In the genomic region with DNA sequence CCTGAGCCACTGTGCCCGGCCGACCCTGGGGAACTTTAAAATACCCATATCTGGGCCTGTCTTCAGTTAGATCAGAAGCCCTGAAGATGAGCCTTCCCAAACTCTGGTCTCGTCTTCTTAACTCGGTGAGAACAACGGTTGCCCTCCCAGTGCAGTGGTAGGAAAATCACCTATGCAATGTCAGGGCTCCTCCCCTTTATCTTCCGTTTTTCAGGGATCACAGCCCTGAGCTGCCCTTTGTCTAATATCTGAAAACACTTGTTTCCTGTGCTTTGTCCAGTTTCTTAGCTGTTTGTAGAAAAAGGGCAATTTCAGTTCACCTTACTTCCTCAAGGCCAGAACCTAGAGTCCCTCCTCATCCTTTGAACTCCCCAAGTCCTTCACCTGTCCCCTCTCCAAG, we compare ENCODE assay signal across 13 cellular contexts. TPM values are rescaled to one million over a fixed set of nuclear protein-coding genes. Genes with fewer than 3 reads are reported as not detected.
DNase-seq lines count a peak whose midpoint lies in the region; ATAC-seq and TF ChIP-seq lines count a peak whose summit lies in the region.
"Had no signal": no experiment of that assay in that cellular context is flagged by ENCODE, and none has a peak within 500 bp of the region (broad histone marks: within the 10 kb centered on the region; RNA-seq: fewer than 3 reads in every experiment).

No MANE protein-coding gene starts in this region.

- H3K27me3 ChIP-seq in BLaER1 (no peaks in the 10 kb centered on the region), hepatocyte (no peaks in the 10 kb centered on the region)

- DNase-seq in GM12865 (ENCODE audit: low read depth) = peak; percentile 55
- DNase-seq in UCSD-AML1 (lab: John Stamatoyannopoulos, UW; ENCODE audit: unreplicated experiment) = peak; percentile 22
- DNase-seq in erythroblast (lab: John Stamatoyannopoulos, UW) = peak; percentile 40 to 47
- DNase-seq in stimulated activated naive CD4-positive, alpha-beta T cell treated with Interleukin-2 at 50 U/mL for 16 hours (lab: John Stamatoyannopoulos, UW) = no peak
- DNase-seq in NAMALWA (ENCODE audit: low spot score) = no peak
- no peak for DNase-seq in hepatocyte (ENCODE audit: low spot score)
- DNase-seq: kidney glomerular epithelial cell, NCI-H1417 had no signal

- H3K9ac ChIP-seq in BLaER1 = peak overlapping the region; percentile 74

- H3K79me2 ChIP-seq in hepatocyte = no peaks in the 10 kb centered on the region

- H3K4me2 ChIP-seq in BLaER1 = peak overlapping the region; percentile 87
- no peak overlapping the region for H3K4me2 ChIP-seq in hepatocyte

- H3K9me3 ChIP-seq in BLaER1 (no peaks in the 10 kb centered on the region), hepatocyte (ENCODE audit: low read depth) (no peaks in the 10 kb centered on the region)

- peak overlapping the region; percentile 93 for H3K27ac ChIP-seq in BLaER1
- no peak overlapping the region for H3K27ac ChIP-seq in hepatocyte

- WGBS in hepatocyte (ENCODE audit: low lambda C conversion rate, missing lambda C conversion rate) = 83% methylated on average over 6 of the region's 6 CpGs

- no peak overlapping the region for H2AFZ ChIP-seq in hepatocyte

- H4K20me1 ChIP-seq in BLaER1 = no peaks in the 10 kb centered on the region
- H4K20me1 ChIP-seq in hepatocyte (ENCODE audit: insufficient read depth, poor library complexity, severe bottlenecking) = no peaks in the 10 kb centered on the region

- H3K4me3 ChIP-seq in BLaER1 (peak overlapping the region; percentile 56), GM12865 (ENCODE audit: low read depth, low read length) (peak overlapping the region; percentile 58; the same call in 1 of the 2 replicates), hepatocyte (no peak overlapping the region)

- peaks cover 9% of the 10 kb centered on the region; the same call in 1 of the 2 replicates for H3K36me3 ChIP-seq in BLaER1
- H3K36me3 ChIP-seq in hepatocyte (replicated peaks; ENCODE audit: insufficient read depth, low read depth) = no peaks in the 10 kb centered on the region

- TF ChIP-seq CTCF in GM12865 (IDR thresholded peaks at IDR 0.05; ENCODE audit: insufficient read depth, low read depth, low read length, missing control alignments) (no peak), hepatocyte (IDR thresholded peaks at IDR 0.05; ENCODE audit: poor library complexity) (no peak)

- no peak for ATAC-seq in GM18519 (IDR thresholded peaks at IDR 0.05; ENCODE audit: low FRiP score, unreplicated experiment)

- H3K4me1 ChIP-seq in BLaER1 (peaks cover 50% of the 10 kb centered on the region), hepatocyte (ENCODE audit: insufficient read depth) (no peaks in the 10 kb centered on the region)

- no peaks in the 10 kb centered on the region for H3K9me2 ChIP-seq in hepatocyte (replicated peaks; ENCODE audit: insufficient read depth)

- no peak for TF ChIP-seq POLR2A in erythroblast (IDR thresholded peaks at IDR 0.05; ENCODE audit: low read length)

RNA-seq across cellular contexts. Expression of gene DRAP1, which starts 9.4 kb away (rescaled TPM):
- 59.1 and 65.3 TPM in 2 replicates for total RNA-seq in hepatocyte
- polyA plus RNA-seq in hepatocyte = 158 and 173 TPM in 2 replicates

RNA-seq across cellular contexts. Expression of gene C11orf68, which starts 9.8 kb away (rescaled TPM):
- 20.8 and 26.3 TPM in 2 replicates for total RNA-seq in hepatocyte
- 53.2 and 59.3 TPM in 2 replicates for polyA plus RNA-seq in hepatocyte

RNA-seq across cellular contexts. Expression of gene TSGA10IP, which starts 16.6 kb away (rescaled TPM):
- not detected in 2 replicates for total RNA-seq in hepatocyte
- not detected in 2 replicates for polyA plus RNA-seq in hepatocyte
- total RNA-seq: endothelial cell of umbilical vein; NCI-H460; T-helper 1 cell treated with Interleukin-12 subunit alpha and Interleukin-12 subunit beta and Interleukin-4 antibody, amounts not matched to agents 30 ng/mL and 1 ng/mL, for 36 hours had no signal
- polyA plus RNA-seq: endothelial cell of umbilical vein had no signal

RNA-seq across cellular contexts. Expression of gene FOSL1, which starts 28.5 kb away (rescaled TPM):
- 4.5 and 4.7 TPM in 2 replicates for total RNA-seq in hepatocyte
- 16.5 and 20.1 TPM in 2 replicates for polyA plus RNA-seq in hepatocyte

RNA-seq across cellular contexts. Expression of gene SART1, which starts 32.9 kb away (rescaled TPM):
- total RNA-seq in hepatocyte = 10.9 and 32.5 TPM in 2 replicates
- polyA plus RNA-seq in hepatocyte = 34.1 and 37.5 TPM in 2 replicates

Comparison
In these comparisons a context has a peak if more than half of its experiments do, and no peak if none do; other contexts are left out.
1. DNase-seq: peak in GM12865 (single experiment), UCSD-AML1 (single experiment) and erythroblast (2 of 2); none in stimulated activated naive CD4-positive, alpha-beta T cell treated with Interleukin-2 at 50 U/mL for 16 hours (single experiment), NAMALWA (single experiment) and hepatocyte (single experiment).